8 cellular contexts compared by ENCODE assay signal in the genomic region with DNA sequence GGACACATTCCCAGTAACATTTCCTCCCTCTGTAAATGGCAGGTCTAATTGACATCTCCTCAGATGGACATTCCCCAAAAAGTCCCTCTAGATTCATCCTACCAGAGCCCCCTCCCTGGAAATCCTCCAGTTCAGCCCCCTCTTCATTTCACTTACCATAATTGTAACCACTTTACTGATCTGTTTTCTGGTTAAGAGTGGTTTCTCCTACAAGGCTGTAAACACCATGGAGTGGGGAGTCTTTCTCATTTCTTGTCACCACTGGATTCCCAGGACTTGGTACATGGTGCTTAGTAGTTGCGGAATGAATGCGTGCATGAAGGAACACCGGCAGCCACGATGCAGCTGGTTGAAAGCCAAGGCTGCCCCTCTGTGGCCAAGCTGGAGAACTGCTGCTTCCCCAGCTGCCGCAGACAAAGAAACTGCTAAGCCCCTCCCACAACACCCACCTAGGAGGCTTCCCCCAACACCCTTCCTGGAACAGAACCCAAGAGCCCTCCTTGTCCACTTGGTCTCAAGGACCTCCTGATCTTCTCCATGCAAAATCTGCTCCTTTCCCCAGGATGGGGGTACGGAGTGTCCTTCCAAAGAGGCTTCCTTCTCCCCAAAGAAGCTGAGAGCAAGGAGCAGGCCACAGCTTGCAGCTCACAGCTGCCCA. TPM values are rescaled to one million over a fixed set of nuclear protein-coding genes. Genes with fewer than 3 reads are reported as not detected.
A peak's percentile ranks its signal among the peaks of the same experiment; 100 is the strongest.
DNase-seq lines count a peak whose midpoint lies in the region; ATAC-seq, FAIRE-seq and TF ChIP-seq lines count a peak whose summit lies in the region.

No MANE protein-coding gene starts in this region.

- no peaks in the 10 kb centered on the region for H3K9me3 ChIP-seq in kidney (ENCODE audit: control insufficient read depth in 1 of 2, low read length in 2 of 2)

- no peak overlapping the region for H3K27ac Mint-ChIP-seq in central memory CD8-positive, alpha-beta T cell (ENCODE audit: low read depth)

- POLR2A ChIA-PET in BJ (lab: Charles Lee) = no interaction called here

- H3K4me1 ChIP-seq in kidney (ENCODE audit: control insufficient read depth in 1 of 2, insufficient read depth in 1 of 2, low read depth in 1 of 2, low read length in 2 of 2) = no peaks in the 10 kb centered on the region

- TF ChIP-seq CTCF in BJ (IDR thresholded peaks at IDR 0.05; ENCODE audit: insufficient read depth, low read depth, low read length) = peak; percentile 94
- TF ChIP-seq CTCF in kidney (IDR thresholded peaks at IDR 0.05; ENCODE audit: borderline replicate concordance, extremely low read depth, insufficient read depth) = peak; percentile 95

- peaks cover 7% of the 10 kb centered on the region for H3K36me3 ChIP-seq in BJ (ENCODE audit: control insufficient read depth, insufficient read depth, low read length)
- peaks cover 9% of the 10 kb centered on the region in 2 donors for H3K36me3 ChIP-seq in kidney (ENCODE audit: control insufficient read depth in 1 of 2, insufficient read depth in 2 of 2, low read length in 2 of 2)

- peaks cover 12% of the 10 kb centered on the region for H3K36me3 Mint-ChIP-seq in central memory CD8-positive, alpha-beta T cell (ENCODE audit: insufficient read depth)

- H3K27me3 Mint-ChIP-seq in central memory CD8-positive, alpha-beta T cell = no peaks in the 10 kb centered on the region

- H3K27me3 ChIP-seq in BJ (ENCODE audit: control insufficient read depth, insufficient read depth, low read length) = no peaks in the 10 kb centered on the region

- H3K9ac ChIP-seq in kidney (ENCODE audit: low read length in 2 of 2) = no peak overlapping the region

- no peak for DNase-seq in BJ (ENCODE audit: low read depth)
- peak; percentile 80 for DNase-seq in NCI-H2171 treated with DMSO at 0.1 percent for 48 hours (lab: John Stamatoyannopoulos, UW)
- peak; percentile 41 to 51 (median 50) for DNase-seq in activated CD4-positive, CD25-positive, alpha-beta regulatory T cell (lab: John Stamatoyannopoulos, UW)
- peak; percentile 57 to 64 for DNase-seq in central memory CD8-positive, alpha-beta T cell (ENCODE audit: low spot score in 2 of 2)
- peak; percentile 90 for DNase-seq in kidney
- peak; percentile 59 to 61 for DNase-seq in stimulated activated CD4-positive, alpha-beta T cell treated with anti-CD3 and anti-CD28 coated beads, Interleukin-1b, Interleukin-23, amount 100 ng/mL, for 4 hours (ENCODE audit: low read depth in 2 of 2)

- peaks cover 21% of the 10 kb centered on the region for H3K4me1 Mint-ChIP-seq in central memory CD8-positive, alpha-beta T cell

- H3K27ac ChIP-seq in kidney (ENCODE audit: low read depth in 2 of 2, low read length in 2 of 2) = no peak overlapping the region

- no peak overlapping the region for H3K4me3 ChIP-seq in BJ (ENCODE audit: low read depth, low read length)
- no peak overlapping the region for H3K4me3 ChIP-seq in kidney (ENCODE audit: low read length in 2 of 2)

- no peak overlapping the region for H3K4me3 Mint-ChIP-seq in central memory CD8-positive, alpha-beta T cell

- ATAC-seq in GM21576 (IDR thresholded peaks at IDR 0.05; ENCODE audit: unreplicated experiment) (peak; percentile 56), GM18873 (IDR thresholded peaks at IDR 0.05; ENCODE audit: low FRiP score, unreplicated experiment) (no peak)
- peak; percentile 86 for ATAC-seq in central memory CD8-positive, alpha-beta T cell (replicated peaks; ENCODE audit: extremely low read depth, poor library complexity, severe bottlenecking)

- CTCF ChIA-PET in BJ (lab: Yijun Ruan, JAX) = interaction anchor here (0.7 to 6.2 kb wide), 21 partner anchors 8 to 165 kb away, joined by 3 to 88 read pairs (median 5); partner anchors contain the start of gene ZNF74

- no peaks in the 10 kb centered on the region for H3K9me3 Mint-ChIP-seq in central memory CD8-positive, alpha-beta T cell

- intact Hi-C loops in kidney (cut with DNase I) = no loop called here

- FAIRE-seq in kidney (lab: Jason Lieb, UNC) = no peak

RNA-seq across cellular contexts. Expression of gene SCARF2, which starts 18.6 kb away (rescaled TPM):
- polyA plus RNA-seq in BJ (2011; rRNA removed) (15.3 and 28.8 TPM in 2 replicates), kidney (ENCODE audit: insufficient read depth, low read depth, low replicate concordance) (5.0 TPM)
- polyA minus RNA-seq in BJ (2011; rRNA and poly(A)+ RNA removed) = 20.1 and 24.0 TPM in 2 replicates
- total RNA-seq in kidney = 12.3 TPM

RNA-seq across cellular contexts. Expression of gene KLHL22, which starts 39.4 kb away (rescaled TPM):
- polyA plus RNA-seq in BJ (2011; rRNA removed) = 27.0 and 34.0 TPM in 2 replicates
- polyA minus RNA-seq in BJ (2011; rRNA and poly(A)+ RNA removed) = 24.8 and 32.0 TPM in 2 replicates
- total RNA-seq in kidney = 22.4 TPM
- 24.3 TPM for polyA plus RNA-seq in kidney (ENCODE audit: insufficient read depth, low read depth, low replicate concordance)

RNA-seq across cellular contexts. Expression of gene MED15, which starts 51.2 kb away (rescaled TPM):
- 24.2 and 42.7 TPM in 2 replicates for polyA plus RNA-seq in BJ (2011; rRNA removed)
- polyA minus RNA-seq in BJ (2011; rRNA and poly(A)+ RNA removed) = 55.9 and 67.4 TPM in 2 replicates
- total RNA-seq in kidney = 102 TPM
- 31.7 TPM for polyA plus RNA-seq in kidney (ENCODE audit: insufficient read depth, low read depth, low replicate concordance)
